8 cellular contexts compared by ENCODE assay signal in the genomic region with DNA sequence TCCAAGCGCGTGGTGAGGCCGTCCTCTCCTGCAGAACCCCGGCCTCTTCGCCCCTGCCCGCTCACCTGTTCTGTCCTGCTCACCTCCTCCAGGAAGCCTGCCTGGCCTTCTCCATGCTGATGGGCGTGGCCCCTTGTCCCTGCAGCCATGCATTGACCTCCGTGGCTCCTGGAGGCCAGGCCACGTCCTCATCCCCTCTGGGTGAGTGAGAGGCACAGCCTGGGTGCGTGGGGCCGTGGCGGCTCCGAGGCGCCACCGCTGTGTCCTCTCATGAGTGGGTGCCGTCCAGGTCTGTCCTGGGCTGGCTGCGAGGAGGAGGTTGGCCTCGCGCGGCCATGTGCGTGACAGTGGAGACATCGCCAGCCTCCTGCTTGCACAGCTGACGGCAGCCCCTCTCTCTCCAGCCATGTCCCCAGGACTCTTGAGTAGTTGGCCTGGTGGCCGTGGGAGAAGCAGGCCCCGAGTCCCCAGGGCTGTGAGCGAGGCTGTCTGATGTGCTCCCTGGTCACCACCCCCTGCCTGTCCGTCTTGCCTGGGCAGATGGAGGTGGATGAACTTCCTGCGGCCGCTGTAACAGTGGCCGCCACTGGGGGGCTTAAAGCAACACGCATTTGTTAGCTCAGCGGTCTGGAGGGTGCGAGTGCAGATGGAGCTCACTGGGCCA. TPM values are rescaled to one million over a fixed set of nuclear protein-coding genes. Genes with fewer than 3 reads are reported as not detected.
DNase-seq lines count a peak whose midpoint lies in the region; ATAC-seq and TF ChIP-seq lines count a peak whose summit lies in the region.

No MANE protein-coding gene starts in this region.

- POLR2A ChIA-PET in AG04450 (lab: Yijun Ruan, JAX) = no interaction called here

- H3K27ac ChIP-seq in AG04450 (ENCODE audit: low read depth, low read length) (no peak overlapping the region), VCaP (no peak overlapping the region)

- CTCF ChIA-PET in AG04450 (lab: Charles Lee) = interaction anchor here (0.7 to 1.9 kb wide), 6 partner anchors 9 to 273 kb away, joined by 3 to 18 read pairs (median 3); no protein-coding TSS in a partner anchor

- peaks cover 13% of the 10 kb centered on the region for H3K27me3 ChIP-seq in AG04450 (ENCODE audit: control insufficient read depth, insufficient read depth, low read length)

- no peaks in the 10 kb centered on the region; the same call in 1 of the 2 replicates for H3K9me3 ChIP-seq in AG04450 (ENCODE audit: control insufficient read depth, insufficient read depth, low read length)

- ATAC-seq in esophagus mucosa = no peak
- ATAC-seq in HG02571 (IDR thresholded peaks at IDR 0.05; ENCODE audit: unreplicated experiment) = no peak
- no peak for ATAC-seq in GM19351 (IDR thresholded peaks at IDR 0.05; ENCODE audit: unreplicated experiment)

- peak; percentile 59 for TF ChIP-seq CTCF in AG04450 (IDR thresholded peaks at IDR 0.05; ENCODE audit: low read depth, low read length)
- 0 out of 2 replicates have a peak, but pooled peaks have one; percentile 14 for TF ChIP-seq CTCF in GM12874 (IDR thresholded peaks at IDR 0.05; ENCODE audit: insufficient read depth, low read depth, low read length)
- peak; percentile 59 for TF ChIP-seq CTCF in VCaP (conservative IDR thresholded peaks at IDR 0.05)

- DNase-seq in AG04450 (ENCODE audit: low read depth, low spot score) (peak; percentile 16), iPS DF 19.7 (ENCODE audit: low read depth, low spot score) (peak; percentile 35), SW 1271 (lab: John Stamatoyannopoulos, UW) (no peak)

- no peak overlapping the region for H3K4me3 ChIP-seq in AG04450 (ENCODE audit: low read depth, low read length)

RNA-seq across cellular contexts. Expression of a gene that starts 58.1 kb away (rescaled TPM):
- 3.0 and 4.0 TPM in 2 replicates for polyA plus RNA-seq in AG04450 (2011; rRNA removed)
- polyA minus RNA-seq in AG04450 (2011; rRNA and poly(A)+ RNA removed) = 3.8 and 7.0 TPM in 2 replicates
- 21.3 TPM for total RNA-seq in esophagus mucosa

Comparison
In these comparisons a context has a peak if more than half of its experiments do, and no peak if none do; other contexts are left out.
1. DNase-seq: peak in AG04450 (single experiment) and iPS DF 19.7 (single experiment); none in SW 1271 (0 of 2).
2. Peak in every context shown above with its lines, with median percentiles within 50 percentile points of each other: CTCF ChIP-seq.